Comparison of ENCODE assay signal across 24 cellular contexts in the genomic region with DNA sequence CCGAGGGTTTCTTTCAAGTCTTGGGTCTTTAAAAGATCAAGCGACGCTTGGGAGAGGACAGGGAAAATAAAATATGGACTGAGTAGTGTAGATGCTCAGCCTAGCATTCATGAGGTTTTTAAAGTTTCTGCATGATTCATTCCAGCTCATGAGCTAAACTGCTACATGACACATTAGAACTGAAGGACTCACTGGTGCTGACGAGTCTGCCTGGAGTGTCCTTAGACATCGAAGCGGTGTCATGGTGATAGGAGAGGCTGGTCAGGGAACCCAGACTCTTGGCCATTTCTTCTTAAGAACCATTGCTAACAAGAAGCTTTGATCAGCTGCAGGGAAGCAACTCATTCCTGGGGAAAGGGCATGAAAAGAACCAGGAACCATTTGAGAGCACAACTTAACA.
DNase-seq lines count a peak whose midpoint lies in the region; TF ChIP-seq lines count a peak whose summit lies in the region.
"Had no signal": no experiment of that assay in that cellular context is flagged by ENCODE, and none has a peak within 500 bp of the region (broad histone marks: within the 10 kb centered on the region; RNA-seq: fewer than 3 reads in every experiment).

No MANE protein-coding gene starts in this region.

- DNase-seq in AG08395 (ENCODE audit: low spot score) (peak; percentile 52), HK-2 (ENCODE audit: unreplicated experiment) (peak; percentile 24), astrocyte of the spinal cord (ENCODE audit: low read depth, low spot score) (peak; percentile 2), kidney epithelial cell (ENCODE audit: low read depth) (peak; percentile 23), neural progenitor cell (ENCODE audit: low spot score) (no peak), lower leg skin (ENCODE audit: low spot score in 2 of 2) (no peak)
- no peak for DNase-seq in effector CD8-positive, alpha-beta T cell (lab: John Stamatoyannopoulos, UW)
- no peak for DNase-seq in activated T-cell treated with anti-CD3 and anti-CD28 coated beads, Interleukin-2, amount 50 U/mL, for 24 hours
- DNase-seq: activated CD4-positive, alpha-beta T cell treated with anti-CD3 and anti-CD28 coated beads for 1 hour; activated CD8-positive, alpha-beta memory T cell treated with anti-CD3 and anti-CD28 coated beads for 24 hours; activated naive CD4-positive, alpha-beta T cell treated with anti-CD3 and anti-CD28 coated beads, Interleukin-2, amount 10 ng/mL, durations not matched to agents 7 days and 5 days; activated T-cell treated with anti-CD3 and anti-CD28 coated beads, Interleukin-2, amount 50 U/mL, for 48 hours; anterior cingulate cortex; CD4-positive, CD25-positive, alpha-beta regulatory T cell; DMS153; effector CD4-positive, alpha-beta T cell; gastrocnemius medialis; kidney; NCI-H2081 treated with DMSO at 0.1 percent for 48 hours; NCI-H446; SHP77 treated with DMSO at 0.1 percent for 48 hours; stomach had no signal

- H3K4me2 ChIP-seq in neural progenitor cell, result no peak overlapping the region
- H3K4me2 ChIP-seq: A549 had no signal

- no peaks in the 10 kb centered on the region for H3K36me3 Mint-ChIP-seq in neural progenitor cell
- H3K36me3 Mint-ChIP-seq in activated T-cell treated with anti-CD3 and anti-CD28 coated beads, Interleukin-2, amount 50 U/mL, for 24 hours (ENCODE audit: low read depth), result no peaks in the 10 kb centered on the region
- H3K36me3 Mint-ChIP-seq: activated naive CD4-positive, alpha-beta T cell treated with anti-CD3 and anti-CD28 coated beads, Interleukin-2, amount 10 ng/mL, durations not matched to agents 7 days and 5 days; CD4-positive, CD25-positive, alpha-beta regulatory T cell had no signal

- no peak overlapping the region for H3K27ac Mint-ChIP-seq in neural progenitor cell
- H3K27ac Mint-ChIP-seq in activated T-cell treated with anti-CD3 and anti-CD28 coated beads, Interleukin-2, amount 50 U/mL, for 24 hours, result no peak overlapping the region
- H3K27ac Mint-ChIP-seq: activated naive CD4-positive, alpha-beta T cell treated with anti-CD3 and anti-CD28 coated beads, Interleukin-2, amount 10 ng/mL, durations not matched to agents 7 days and 5 days; CD4-positive, CD25-positive, alpha-beta regulatory T cell had no signal

- H3K9me3 Mint-ChIP-seq in neural progenitor cell, result peaks cover 3% of the 10 kb centered on the region
- peaks cover 18% of the 10 kb centered on the region for H3K9me3 Mint-ChIP-seq in activated T-cell treated with anti-CD3 and anti-CD28 coated beads, Interleukin-2, amount 50 U/mL, for 24 hours

- 89 to 94% methylated on average over 6 of the region's 6 CpGs for WGBS in lower leg skin, 2 donors

- no peaks in the 10 kb centered on the region for H3K79me2 ChIP-seq in neural progenitor cell (ENCODE audit: low read depth)

- no peaks in the 10 kb centered on the region for H4K20me1 ChIP-seq in neural progenitor cell (ENCODE audit: low read depth)

- TF ChIP-seq CTCF in astrocyte of the spinal cord (IDR thresholded peaks at IDR 0.05; ENCODE audit: low read depth, low read length) (no peak), kidney epithelial cell (IDR thresholded peaks at IDR 0.05; ENCODE audit: insufficient read depth, low read length, poor library complexity, severe bottlenecking) (no peak), neural progenitor cell (IDR thresholded peaks at IDR 0.05) (no peak), lower leg skin (IDR thresholded peaks at IDR 0.05) (no peak)

- TF ChIP-seq POLR2A in lower leg skin (IDR thresholded peaks at IDR 0.05), result no peak

- in situ Hi-C loops in astrocyte of the spinal cord (cut with HindIII; ENCODE audit: low sequenced_read_pairs), result no loop called here

- H3F3A ChIP-seq in neural progenitor cell (ENCODE audit: low read depth), result no peaks in the 10 kb centered on the region

- H3K9ac ChIP-seq in neural progenitor cell, result no peak overlapping the region

- H3K36me3 ChIP-seq in kidney epithelial cell (ENCODE audit: control insufficient read depth, insufficient read depth, low read length) (peaks cover 1% of the 10 kb centered on the region), neural progenitor cell (no peaks in the 10 kb centered on the region)
- H3K36me3 ChIP-seq: gastrocnemius medialis, stomach, upper lobe of left lung had no signal

- H3K9me3 ChIP-seq in neural progenitor cell (ENCODE audit: low read depth), result no peaks in the 10 kb centered on the region
- H3K9me3 ChIP-seq: A549, gastrocnemius medialis had no signal

- H3K27me3 ChIP-seq in kidney epithelial cell (ENCODE audit: control insufficient read depth, insufficient read depth, low read length) (no peaks in the 10 kb centered on the region), neural progenitor cell (no peaks in the 10 kb centered on the region)
- H3K27me3 ChIP-seq: gastrocnemius medialis, stomach, upper lobe of left lung had no signal

- H3K4me1 ChIP-seq in neural progenitor cell, result no peaks in the 10 kb centered on the region
- H3K4me1 ChIP-seq: A549, gastrocnemius medialis, stomach, upper lobe of left lung had no signal

- intact Hi-C loops in lower leg skin (cut with DNase I; ENCODE audit: low total_unique reads), result no loop called here

- no peak overlapping the region for H3K27ac ChIP-seq in neural progenitor cell
- H3K27ac ChIP-seq: A549, gastrocnemius medialis, stomach, upper lobe of left lung had no signal

- no peak overlapping the region for H3K4me3 Mint-ChIP-seq in neural progenitor cell
- H3K4me3 Mint-ChIP-seq in activated T-cell treated with anti-CD3 and anti-CD28 coated beads, Interleukin-2, amount 50 U/mL, for 24 hours, result no peak overlapping the region
- H3K4me3 Mint-ChIP-seq: activated naive CD4-positive, alpha-beta T cell treated with anti-CD3 and anti-CD28 coated beads, Interleukin-2, amount 10 ng/mL, durations not matched to agents 7 days and 5 days; CD4-positive, CD25-positive, alpha-beta regulatory T cell had no signal

- H2AFZ ChIP-seq in neural progenitor cell (replicated peaks), result no peak overlapping the region

- no peaks in the 10 kb centered on the region for H3K4me1 Mint-ChIP-seq in neural progenitor cell
- H3K4me1 Mint-ChIP-seq in activated T-cell treated with anti-CD3 and anti-CD28 coated beads, Interleukin-2, amount 50 U/mL, for 24 hours (ENCODE audit: low read depth), result no peaks in the 10 kb centered on the region
- H3K4me1 Mint-ChIP-seq: activated naive CD4-positive, alpha-beta T cell treated with anti-CD3 and anti-CD28 coated beads, Interleukin-2, amount 10 ng/mL, durations not matched to agents 7 days and 5 days; CD4-positive, CD25-positive, alpha-beta regulatory T cell had no signal

- no peaks in the 10 kb centered on the region for H3K27me3 Mint-ChIP-seq in neural progenitor cell (ENCODE audit: insufficient read depth, low read depth)
- no peaks in the 10 kb centered on the region for H3K27me3 Mint-ChIP-seq in activated T-cell treated with anti-CD3 and anti-CD28 coated beads, Interleukin-2, amount 50 U/mL, for 24 hours
- H3K27me3 Mint-ChIP-seq: activated naive CD4-positive, alpha-beta T cell treated with anti-CD3 and anti-CD28 coated beads, Interleukin-2, amount 10 ng/mL, durations not matched to agents 7 days and 5 days; CD4-positive, CD25-positive, alpha-beta regulatory T cell had no signal

- H3K4me3 ChIP-seq in astrocyte of the spinal cord (ENCODE audit: low read depth, low read length) (no peak overlapping the region), kidney epithelial cell (ENCODE audit: low read depth, low read length) (no peak overlapping the region), neural progenitor cell (no peak overlapping the region), lower leg skin (ENCODE audit: low read depth, poor library complexity, severe bottlenecking) (no peak overlapping the region)
- H3K4me3 ChIP-seq: A549, gastrocnemius medialis, stomach, upper lobe of left lung had no signal

Comparison
In these comparisons a context has a peak if more than half of its experiments do, and no peak if none do; other contexts are left out.
1. DNase-seq: peak in AG08395 (single experiment), HK-2 (single experiment), astrocyte of the spinal cord (single experiment) and kidney epithelial cell (single experiment); none in effector CD8-positive, alpha-beta T cell (single experiment), neural progenitor cell (single experiment), lower leg skin (0 of 2) and activated T-cell treated with anti-CD3 and anti-CD28 coated beads, Interleukin-2, amount 50 U/mL, for 24 hours (single experiment).